In the genomic region with DNA sequence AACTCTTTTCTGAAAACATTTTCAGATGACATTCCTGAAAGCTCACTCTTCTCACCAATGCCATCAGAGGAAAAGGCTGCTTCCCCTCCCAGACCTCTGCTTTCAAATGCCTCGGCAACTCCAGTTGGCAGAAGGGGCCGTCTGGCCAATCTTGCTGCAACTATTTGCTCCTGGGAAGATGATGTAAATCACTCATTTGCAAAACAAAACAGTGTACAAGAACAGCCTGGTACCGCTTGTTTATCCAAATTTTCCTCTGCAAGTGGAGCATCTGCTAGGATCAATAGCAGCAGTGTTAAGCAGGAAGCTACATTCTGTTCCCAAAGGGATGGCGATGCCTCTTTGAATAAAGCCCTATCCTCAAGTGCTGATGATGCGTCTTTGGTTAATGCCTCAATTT, we compare ENCODE assay signal across 1 cellular context.
TF ChIP-seq lines count a peak whose summit lies in the region.

No MANE protein-coding gene starts in this region.

TF ChIP-seq in GM23338, 12 proteins besides CTCF, POLR2A, EP300 and RAD21 (continued from another document):
- TF ChIP-seq, protein P1, sequence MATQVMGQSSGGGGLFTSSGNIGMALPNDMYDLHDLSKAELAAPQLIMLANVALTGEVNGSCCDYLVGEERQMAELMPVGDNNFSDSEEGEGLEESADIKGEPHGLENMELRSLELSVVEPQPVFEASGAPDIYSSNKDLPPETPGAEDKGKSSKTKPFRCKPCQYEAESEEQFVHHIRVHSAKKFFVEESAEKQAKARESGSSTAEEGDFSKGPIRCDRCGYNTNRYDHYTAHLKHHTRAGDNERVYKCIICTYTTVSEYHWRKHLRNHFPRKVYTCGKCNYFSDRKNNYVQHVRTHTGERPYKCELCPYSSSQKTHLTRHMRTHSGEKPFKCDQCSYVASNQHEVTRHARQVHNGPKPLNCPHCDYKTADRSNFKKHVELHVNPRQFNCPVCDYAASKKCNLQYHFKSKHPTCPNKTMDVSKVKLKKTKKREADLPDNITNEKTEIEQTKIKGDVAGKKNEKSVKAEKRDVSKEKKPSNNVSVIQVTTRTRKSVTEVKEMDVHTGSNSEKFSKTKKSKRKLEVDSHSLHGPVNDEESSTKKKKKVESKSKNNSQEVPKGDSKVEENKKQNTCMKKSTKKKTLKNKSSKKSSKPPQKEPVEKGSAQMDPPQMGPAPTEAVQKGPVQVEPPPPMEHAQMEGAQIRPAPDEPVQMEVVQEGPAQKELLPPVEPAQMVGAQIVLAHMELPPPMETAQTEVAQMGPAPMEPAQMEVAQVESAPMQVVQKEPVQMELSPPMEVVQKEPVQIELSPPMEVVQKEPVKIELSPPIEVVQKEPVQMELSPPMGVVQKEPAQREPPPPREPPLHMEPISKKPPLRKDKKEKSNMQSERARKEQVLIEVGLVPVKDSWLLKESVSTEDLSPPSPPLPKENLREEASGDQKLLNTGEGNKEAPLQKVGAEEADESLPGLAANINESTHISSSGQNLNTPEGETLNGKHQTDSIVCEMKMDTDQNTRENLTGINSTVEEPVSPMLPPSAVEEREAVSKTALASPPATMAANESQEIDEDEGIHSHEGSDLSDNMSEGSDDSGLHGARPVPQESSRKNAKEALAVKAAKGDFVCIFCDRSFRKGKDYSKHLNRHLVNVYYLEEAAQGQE (IDR thresholded peaks at IDR 0.05; ENCODE audit: unreplicated experiment), result no peak
- TF ChIP-seq, protein P2, sequence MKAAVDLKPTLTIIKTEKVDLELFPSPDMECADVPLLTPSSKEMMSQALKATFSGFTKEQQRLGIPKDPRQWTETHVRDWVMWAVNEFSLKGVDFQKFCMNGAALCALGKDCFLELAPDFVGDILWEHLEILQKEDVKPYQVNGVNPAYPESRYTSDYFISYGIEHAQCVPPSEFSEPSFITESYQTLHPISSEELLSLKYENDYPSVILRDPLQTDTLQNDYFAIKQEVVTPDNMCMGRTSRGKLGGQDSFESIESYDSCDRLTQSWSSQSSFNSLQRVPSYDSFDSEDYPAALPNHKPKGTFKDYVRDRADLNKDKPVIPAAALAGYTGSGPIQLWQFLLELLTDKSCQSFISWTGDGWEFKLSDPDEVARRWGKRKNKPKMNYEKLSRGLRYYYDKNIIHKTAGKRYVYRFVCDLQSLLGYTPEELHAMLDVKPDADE (IDR thresholded peaks at IDR 0.05), result no peak
